24 cellular contexts compared by ENCODE assay signal in the genomic region with DNA sequence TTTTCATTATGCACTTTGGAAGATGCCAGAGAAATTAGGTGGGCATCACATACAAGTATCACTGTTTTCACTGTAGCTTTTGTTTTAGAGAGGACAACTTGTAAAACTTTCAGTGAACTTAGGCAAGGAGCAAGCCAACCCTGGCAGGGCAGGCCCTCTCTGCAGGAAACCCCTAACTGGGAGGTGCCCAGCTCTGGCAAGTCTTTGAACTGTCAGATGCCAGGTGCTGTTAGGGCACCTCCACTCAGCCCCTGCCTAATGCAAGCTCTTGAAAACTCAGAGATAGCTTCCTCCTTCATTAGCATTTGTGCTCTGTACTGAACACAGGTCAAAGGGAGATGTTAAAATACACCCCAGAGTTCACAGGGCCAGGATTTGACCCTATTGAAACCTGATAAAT.
"Had no signal": no experiment of that assay in that cellular context is flagged by ENCODE, and none has a peak within 500 bp of the region (broad histone marks: within the 10 kb centered on the region; RNA-seq: fewer than 3 reads in every experiment).

No MANE protein-coding gene starts in this region.

- FAIRE-seq: colon, keratinocyte had no signal

- H3K4me1 ChIP-seq: esophagus muscularis mucosa, gastroesophageal sphincter, left ventricle myocardium inferior, lower lobe of right lung had no signal

- ATAC-seq: effector memory CD8-positive, alpha-beta T cell; gastroesophageal sphincter; left cardiac atrium; lower lobe of right lung; natural killer cell treated with Interleukin-12 subunit alpha and Interleukin-12 subunit beta and Interleukin-15 and Interleukin-18, amount 100 ng/mL, for 72 hours; sciatic nerve; stimulated activated naive B cell treated with anti-CD40 and anti-IgM and Interleukin-4, amounts not matched to agents 10 μg/mL and 1 μg/mL and 100 μg/mL, for 72 hours; stimulated activated naive CD8-positive, alpha-beta T cell treated with anti-CD3 and anti-CD28 coated beads, Interleukin-15, amount 100 ng/mL, for 72 hours had no signal

- H3K9me3 ChIP-seq: esophagus muscularis mucosa, gastroesophageal sphincter, left ventricle myocardium inferior, lower lobe of right lung, neutrophil, thoracic aorta had no signal

- H3K27me3 ChIP-seq: esophagus muscularis mucosa, gastroesophageal sphincter, neutrophil had no signal

- H3K4me3 ChIP-seq: esophagus muscularis mucosa, gastroesophageal sphincter, left ventricle myocardium inferior, lower lobe of right lung, thoracic aorta had no signal

- H3K36me3 ChIP-seq: esophagus muscularis mucosa, gastroesophageal sphincter, left ventricle myocardium inferior, lower lobe of right lung, neutrophil, thoracic aorta had no signal

- DNase-seq: effector memory CD8-positive, alpha-beta T cell; foreskin fibroblast; glutamatergic neuron; immature natural killer cell; left cardiac atrium; left ventricle myocardium inferior; lower lobe of right lung; midbrain; posterior cingulate gyrus; stimulated activated CD4-positive, alpha-beta T cell treated with anti-CD3 and anti-CD28 coated beads, Interleukin-2, amount 100 ng/mL, for 24 hours; stimulated activated CD4-positive, alpha-beta T cell treated with anti-CD3 and anti-CD28 coated beads, Interleukin-4, amount 100 ng/mL, for 4 hours; stimulated activated naive B cell treated with anti-CD40 and anti-IgM and Interleukin-4, amounts not matched to agents 10 μg/mL and 1 μg/mL and 100 μg/mL, for 72 hours; stimulated activated naive CD8-positive, alpha-beta T cell treated with anti-CD3 and anti-CD28 coated beads, Interleukin-15, amount 100 ng/mL, for 72 hours; substantia nigra; trophoblast cell had no signal

- H3K27ac ChIP-seq: epithelial cell of prostate, esophagus muscularis mucosa, gastroesophageal sphincter, left ventricle myocardium inferior, lower lobe of right lung, neutrophil, thoracic aorta had no signal
